ENCODE assay signal across 10 cellular contexts in genomic region chr2:222791946-222792649, GRCh38.
DNase-seq lines count a peak whose midpoint lies in the region; ATAC-seq, FAIRE-seq and TF ChIP-seq lines count a peak whose summit lies in the region.
"Had no signal": no experiment of that assay in that cellular context is flagged by ENCODE, and none has a peak within 500 bp of the region (broad histone marks: within the 10 kb centered on the region; RNA-seq: fewer than 3 reads in every experiment).

No MANE protein-coding gene starts in this region.

- peak overlapping the region; percentile 53 to 81 for H3K27ac ChIP-seq in coronary artery
- peak overlapping the region; percentile 61 for H3K27ac ChIP-seq in lower lobe of right lung
- H3K27ac ChIP-seq in subcutaneous abdominal adipose tissue (ENCODE audit: low read depth, low read length) = peak overlapping the region; percentile 64

- DNase-seq in LHCN-M2 (ENCODE audit: low read depth) (peak; percentile 43), coronary artery (ENCODE audit: low spot score) (peak; percentile 79), lower lobe of right lung (peak; percentile 74), H54 (ENCODE audit: insufficient read length, low spot score) (no peak), NCI-H82 (lab: John Stamatoyannopoulos, UW) (no peak)
- DNase-seq: activated CD8-positive, alpha-beta memory T cell treated with anti-CD3 and anti-CD28 coated beads, Interleukin-2, amount 10 ng/mL, durations not matched to agents 7 days and 5 days; EL had no signal

- intact Hi-C loops in lower lobe of right lung (cut with DNase I) = loop anchor here (10.0 kb wide), 1 partner anchor 113 kb away; no protein-coding TSS in a partner anchor

- peak overlapping the region in 4 of 5 donors; percentile 34 to 68 (median 46) for H3K9ac ChIP-seq in subcutaneous abdominal adipose tissue (ENCODE audit: low read length in 5 of 5)

- H3K36me3 ChIP-seq in lower lobe of right lung (no peaks in the 10 kb centered on the region), subcutaneous abdominal adipose tissue (ENCODE audit: control insufficient read depth in 5 of 5, insufficient read depth in 5 of 5, low read length in 5 of 5) (no peaks in the 10 kb centered on the region)

- H3K9me3 ChIP-seq in lower lobe of right lung (no peaks in the 10 kb centered on the region), subcutaneous abdominal adipose tissue (ENCODE audit: control insufficient read depth in 5 of 5, low read length in 5 of 5) (no peaks in the 10 kb centered on the region)

- no peak for TF ChIP-seq POLR2A in H54 (IDR thresholded peaks at IDR 0.05; ENCODE audit: low read depth, low read length)

- no peaks in the 10 kb centered on the region for H3K27me3 ChIP-seq in lower lobe of right lung (ENCODE audit: low read depth)
- no peaks in the 10 kb centered on the region for H3K27me3 ChIP-seq in subcutaneous abdominal adipose tissue (ENCODE audit: control insufficient read depth in 5 of 5, insufficient read depth in 4 of 5, low read length in 5 of 5)

- H3K4me3 ChIP-seq in coronary artery = peak overlapping the region; percentile 34
- no peak overlapping the region for H3K4me3 ChIP-seq in lower lobe of right lung
- H3K4me3 ChIP-seq in subcutaneous abdominal adipose tissue (ENCODE audit: low read depth in 1 of 5, low read length in 5 of 5) = peak overlapping the region; percentile 10 to 59 (median 28)

- no peak for TF ChIP-seq CTCF in coronary artery (IDR thresholded peaks at IDR 0.05)
- no peak for TF ChIP-seq CTCF in lower lobe of right lung (IDR thresholded peaks at IDR 0.05)

- no peak for FAIRE-seq in H54 (lab: Jason Lieb, UNC)

- H3K4me1 ChIP-seq in lower lobe of right lung (peaks cover 47% of the 10 kb centered on the region), subcutaneous abdominal adipose tissue (ENCODE audit: control insufficient read depth in 5 of 5, insufficient read depth in 5 of 5, low read length in 5 of 5) (peaks cover 12 to 37% (median 27%) of the 10 kb centered on the region in 5 donors)

- ATAC-seq in lower lobe of right lung (peak; percentile 84 to 90), HG02885 (IDR thresholded peaks at IDR 0.05; ENCODE audit: poor library complexity, unreplicated experiment) (no peak), HG03039 (IDR thresholded peaks at IDR 0.05; ENCODE audit: unreplicated experiment) (no peak)
- ATAC-seq: activated CD8-positive, alpha-beta memory T cell treated with anti-CD3 and anti-CD28 coated beads, Interleukin-2, amount 10 ng/mL, durations not matched to agents 7 days and 5 days had no signal

Comparison
In these comparisons a context has a peak if more than half of its experiments do, and no peak if none do; other contexts are left out.
1. DNase-seq: peak in LHCN-M2 (single experiment), coronary artery (single experiment) and lower lobe of right lung (single experiment); none in H54 (single experiment) and NCI-H82 (single experiment).
2. ATAC-seq: peak in lower lobe of right lung (2 of 2); none in HG02885 (single experiment) and HG03039 (single experiment).
3. Peak in every context shown above with its lines, with median percentiles within 50 percentile points of each other: H3K27ac ChIP-seq.